In genomic region chr16:25366078-25366477, GRCh38 we compare ENCODE assay signal across 1 cellular context.
TF ChIP-seq lines count a peak whose summit lies in the region.

No MANE protein-coding gene starts in this region.

TF ChIP-seq in GM23338, 12 proteins besides CTCF, POLR2A, EP300 and RAD21 (continued from another document):
- TF ChIP-seq ZNF462 (CRISPR knock-in tag; IDR thresholded peaks at IDR 0.05) (no peak), ZNF331 (CRISPR knock-in tag; IDR thresholded peaks at IDR 0.05; ENCODE audit: low read depth) (no peak), ETS1 (IDR thresholded peaks at IDR 0.05) (no peak), NANOG (IDR thresholded peaks at IDR 0.05; ENCODE audit: borderline replicate concordance) (no peak), EZH2phosphoT487 (IDR thresholded peaks at IDR 0.05; ENCODE audit: unreplicated experiment) (no peak), EZH2 (IDR thresholded peaks at IDR 0.05; ENCODE audit: low read depth, unreplicated experiment) (no peak)
